Comparison of ENCODE assay signal across 1 cellular context in the genomic region with DNA sequence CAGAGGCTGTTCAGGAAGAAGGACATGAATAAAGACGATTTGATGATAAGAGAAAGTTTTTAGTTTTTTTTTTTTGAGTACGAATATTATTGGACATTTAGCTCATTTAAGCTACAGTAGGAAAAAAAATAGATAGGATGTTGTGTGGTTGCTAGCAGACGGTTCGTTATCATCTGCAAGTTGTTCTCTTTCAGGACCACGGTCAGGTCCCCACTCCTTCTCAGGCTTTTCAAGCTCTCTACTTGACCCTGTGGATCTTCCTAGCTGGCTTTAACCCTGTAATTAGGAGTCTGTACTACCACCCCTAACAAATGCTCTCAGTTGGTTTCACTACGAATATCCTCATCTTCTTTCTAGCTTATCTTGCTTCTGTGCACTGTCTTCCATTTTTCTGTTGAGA.
TF ChIP-seq lines count a peak whose summit lies in the region.

No MANE protein-coding gene starts in this region.

TF ChIP-seq in SK-N-SH, 30 proteins besides CTCF, POLR2A, EP300 and RAD21 (continued from another document):
- peak; percentile 94 for TF ChIP-seq REST (IDR thresholded peaks at IDR 0.05; ENCODE audit: low read depth, low read length)
TF ChIP-seq in SK-N-SH: peak in this region for 1.
